In the genomic region with DNA sequence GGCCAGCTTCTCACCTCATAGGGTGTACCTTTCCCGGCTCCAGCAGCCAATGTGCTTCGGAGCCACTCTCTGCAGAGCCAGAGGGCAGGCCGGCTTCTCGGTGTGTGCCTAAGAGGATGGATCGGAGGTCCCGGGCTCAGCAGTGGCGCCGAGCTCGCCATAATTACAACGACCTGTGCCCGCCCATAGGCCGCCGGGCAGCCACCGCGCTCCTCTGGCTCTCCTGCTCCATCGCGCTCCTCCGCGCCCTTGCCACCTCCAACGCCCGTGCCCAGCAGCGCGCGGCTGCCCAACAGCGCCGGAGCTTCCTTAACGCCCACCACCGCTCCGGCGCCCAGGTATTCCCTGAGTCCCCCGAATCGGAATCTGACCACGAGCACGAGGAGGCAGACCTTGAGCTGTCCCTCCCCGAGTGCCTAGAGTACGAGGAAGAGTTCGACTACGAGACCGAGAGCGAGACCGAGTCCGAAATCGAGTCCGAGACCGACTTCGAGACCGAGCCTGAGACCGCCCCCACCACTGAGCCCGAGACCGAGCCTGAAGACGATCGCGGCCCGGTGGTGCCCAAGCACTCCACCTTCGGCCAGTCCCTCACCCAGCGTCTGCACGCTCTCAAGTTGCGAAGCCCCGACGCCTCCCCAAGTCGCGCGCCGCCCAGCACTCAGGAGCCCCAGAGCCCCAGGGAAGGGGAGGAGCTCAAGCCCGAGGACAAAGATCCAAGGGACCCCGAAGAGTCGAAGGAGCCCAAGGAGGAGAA, we compare ENCODE assay signal across 10 cellular contexts. TPM values are rescaled to one million over a fixed set of nuclear protein-coding genes. Genes with fewer than 3 reads are reported as not detected.
DNase-seq lines count a peak whose midpoint lies in the region; ATAC-seq, FAIRE-seq and TF ChIP-seq lines count a peak whose summit lies in the region.
"Had no signal": no experiment of that assay in that cellular context is flagged by ENCODE, and none has a peak within 500 bp of the region (broad histone marks: within the 10 kb centered on the region; RNA-seq: fewer than 3 reads in every experiment).

No MANE protein-coding gene starts in this region.

- H3K79me2 ChIP-seq in neural progenitor cell (ENCODE audit: low read depth) = peaks cover 88% of the 10 kb centered on the region

- H3K4me1 ChIP-seq in HUES64 (ENCODE audit: insufficient read depth, low read length) (peaks cover 32% of the 10 kb centered on the region), breast epithelium (no peaks in the 10 kb centered on the region), neural progenitor cell (peaks cover 14% of the 10 kb centered on the region)

- no peaks in the 10 kb centered on the region for H3K4me1 Mint-ChIP-seq in Calu3 (ENCODE audit: low read depth, unreplicated experiment)
- H3K4me1 Mint-ChIP-seq in neural progenitor cell = no peaks in the 10 kb centered on the region

- H2AFZ ChIP-seq in neural progenitor cell (replicated peaks) = peak overlapping the region; percentile 76

- H3K36me3 ChIP-seq in HUES64 (ENCODE audit: insufficient read depth, low read length) (peaks cover 49% of the 10 kb centered on the region), breast epithelium (no peaks in the 10 kb centered on the region), neural progenitor cell (no peaks in the 10 kb centered on the region)
- H3K36me3 ChIP-seq: ovary had no signal

- WGBS in HUES64 = 57% methylated on average over 67 of the region's 67 CpGs

- peak overlapping the region; percentile 77 for H3K4me2 ChIP-seq in neural progenitor cell

- peaks cover 3% of the 10 kb centered on the region for H3K9me3 Mint-ChIP-seq in Calu3 (ENCODE audit: low read depth, unreplicated experiment)
- peaks cover 3% of the 10 kb centered on the region for H3K9me3 Mint-ChIP-seq in neural progenitor cell
- H3K9me3 Mint-ChIP-seq: effector memory CD8-positive, alpha-beta T cell had no signal

- H3K9ac ChIP-seq in HUES64 (ENCODE audit: low read depth, low read length) = peak overlapping the region; percentile 65
- no peak overlapping the region for H3K9ac ChIP-seq in neural progenitor cell

- ATAC-seq in HG02623 (IDR thresholded peaks at IDR 0.05; ENCODE audit: unreplicated experiment) = no peak

- peaks cover 45% of the 10 kb centered on the region for H4K20me1 ChIP-seq in neural progenitor cell (ENCODE audit: low read depth)

- H3K4me3 ChIP-seq in HUES64 (ENCODE audit: low read length) (peak overlapping the region; percentile 61), breast epithelium (peak overlapping the region in 2 of 3 donors; percentile 24 to 47), neural progenitor cell (peak overlapping the region; percentile 49)
- H3K4me3 ChIP-seq: ovary had no signal

- H3K4me3 Mint-ChIP-seq in Calu3 (ENCODE audit: low read depth, unreplicated experiment) = peak overlapping the region; percentile 20
- H3K4me3 Mint-ChIP-seq in neural progenitor cell = peak overlapping the region; percentile 73

- CTCF ChIA-PET in Calu3 (lab: Charles Lee) = interaction anchor here (0.6 kb wide), 1 partner anchor 398 kb away, joined by 4 read pairs; no protein-coding TSS in a partner anchor

- no TSS peak for BruUV-seq in Calu3 (replicated peaks; lab: Mats Ljungman, UMichigan)

- H3K9me3 ChIP-seq in HUES64 (ENCODE audit: insufficient read depth, low read depth, low read length) (no peaks in the 10 kb centered on the region), breast epithelium (no peaks in the 10 kb centered on the region), neural progenitor cell (ENCODE audit: low read depth) (no peaks in the 10 kb centered on the region)
- H3K9me3 ChIP-seq: ovary had no signal

- FAIRE-seq in RCC 7860 (lab: Jason Lieb, UNC) = no peak
- FAIRE-seq: urothelium cell line had no signal

- H3K36me3 Mint-ChIP-seq in Calu3 (ENCODE audit: insufficient read depth, unreplicated experiment) (no peaks in the 10 kb centered on the region), neural progenitor cell (peaks cover 11% of the 10 kb centered on the region)

- intact Hi-C loops in Calu3 (cut with micrococcal nuclease; ENCODE audit: unreplicated experiment) = loop anchor here (10.0 kb wide), 1 partner anchor 605 kb away; no protein-coding TSS in a partner anchor
- intact Hi-C loops in breast epithelium (cut with DNase I; ENCODE audit: low total_unique reads) = no loop called here

- no peak for DNase-seq in Calu3
- no peak for DNase-seq in breast epithelium (ENCODE audit: low spot score in 2 of 2)
- peak; percentile 51 for DNase-seq in neural progenitor cell (ENCODE audit: low spot score)
- no peak for DNase-seq in NCI-H1105 (lab: John Stamatoyannopoulos, UW)
- DNase-seq in RCC 7860 (ENCODE audit: low spot score) = no peak
- DNase-seq: effector memory CD8-positive, alpha-beta T cell had no signal

- peaks cover 71% of the 10 kb centered on the region for H3K27me3 Mint-ChIP-seq in Calu3 (ENCODE audit: unreplicated experiment)
- H3K27me3 Mint-ChIP-seq in neural progenitor cell (ENCODE audit: insufficient read depth, low read depth) = peaks cover 53% of the 10 kb centered on the region

- H3K27ac Mint-ChIP-seq in Calu3 (ENCODE audit: unreplicated experiment) (no peak overlapping the region), neural progenitor cell (no peak overlapping the region)
- H3K27ac Mint-ChIP-seq: effector memory CD8-positive, alpha-beta T cell had no signal

- no peak for TF ChIP-seq POLR2A in breast epithelium (IDR thresholded peaks at IDR 0.05)

- H3K27ac ChIP-seq in HUES64 (ENCODE audit: low read depth, low read length) (no peak overlapping the region), breast epithelium (no peak overlapping the region), neural progenitor cell (no peak overlapping the region)
- H3K27ac ChIP-seq: ovary had no signal

- no peak for TF ChIP-seq CTCF in Calu3 (IDR thresholded peaks at IDR 0.05; ENCODE audit: unreplicated experiment)
- TF ChIP-seq CTCF in breast epithelium (IDR thresholded peaks at IDR 0.05) = no peak
- no peak for TF ChIP-seq CTCF in neural progenitor cell (IDR thresholded peaks at IDR 0.05)

- peaks cover 16% of the 10 kb centered on the region for H3F3A ChIP-seq in neural progenitor cell (ENCODE audit: low read depth)

- H3K27me3 ChIP-seq in HUES64 (ENCODE audit: insufficient read depth, low read length) (peaks cover 37% of the 10 kb centered on the region), breast epithelium (peaks cover 0 to 22% of the 10 kb centered on the region in 2 donors), neural progenitor cell (peaks cover 61% of the 10 kb centered on the region)
- H3K27me3 ChIP-seq: ovary had no signal

RNA-seq across cellular contexts. Expression of a gene that starts 10.5 kb away (rescaled TPM):
- total RNA-seq in Calu3 (2022) (0.59 TPM in 1 of 2 replicates, not detected in the other), breast epithelium (1 to 10 TPM in 1 of 3 donors, under 1 TPM in 2; 0.48 to 1.5 (median 0.98) TPM), neural progenitor cell (ENCODE audit: low replicate concordance) (5.8 and 6.4 TPM in 2 replicates)
- polyA plus RNA-seq in HUES64 (2013, experiment 1 of 2) = 3.2 TPM
- 3.2 TPM for polyA plus RNA-seq in HUES64 (2013, experiment 2 of 2)

RNA-seq across cellular contexts. Expression of a gene that starts 12.3 kb away (rescaled TPM):
- 1,324 and 1,410 TPM in 2 replicates for total RNA-seq in Calu3 (2022)
- polyA plus RNA-seq in HUES64 (2013, experiment 1 of 2) = 856 TPM
- polyA plus RNA-seq in HUES64 (2013, experiment 2 of 2) = 977 TPM
- total RNA-seq in breast epithelium = 100 to 1,000 TPM; 448 to 714 (median 570) TPM
- 794 and 973 TPM in 2 replicates for total RNA-seq in neural progenitor cell (ENCODE audit: low replicate concordance)
